19 cellular contexts compared by ENCODE assay signal in genomic region chr5:2776338-2777302, GRCh38. TPM values are rescaled to one million over a fixed set of nuclear protein-coding genes. Genes with fewer than 3 reads are reported as not detected.
"Had no signal": no experiment of that assay in that cellular context is flagged by ENCODE, and none has a peak within 500 bp of the region (broad histone marks: within the 10 kb centered on the region; RNA-seq: fewer than 3 reads in every experiment).

No MANE protein-coding gene starts in this region.

- H3K27me3 ChIP-seq: colonic mucosa, left lung had no signal

- FAIRE-seq: endothelial cell of umbilical vein, frontal cortex, islet of Langerhans, pancreas, urothelium cell line had no signal

- H3K4me3 ChIP-seq: colonic mucosa, heart right ventricle, left lung, lower lobe of right lung, pancreas, smooth muscle cell had no signal

- H3K9me3 ChIP-seq: colonic mucosa, heart right ventricle, left lung, lower lobe of right lung, pancreas had no signal

- ATAC-seq: heart right ventricle, left lung, lower lobe of right lung, natural killer cell, pancreas, right cardiac atrium had no signal

- H3K4me1 ChIP-seq: colonic mucosa, heart right ventricle, left lung, lower lobe of right lung, pancreas had no signal

- H3K27ac ChIP-seq: colonic mucosa, heart right ventricle, left lung, lower lobe of right lung, pancreas had no signal

- DNase-seq: colonic mucosa; dermis blood vessel endothelial cell; endodermal cell; erythroblast; heart right ventricle; hypothalamus; left lung; lower lobe of right lung; natural killer cell; occipital lobe; pancreas; right cardiac atrium; stimulated activated CD4-positive, alpha-beta T cell treated with anti-CD3 and anti-CD28 coated beads, Interleukin-2, amount 100 ng/mL, for 48 hours; stimulated activated naive CD4-positive, alpha-beta T cell treated with Interleukin-2 at 50 U/mL for 16 hours had no signal

- H3K36me3 ChIP-seq: colonic mucosa, heart right ventricle, left lung, lower lobe of right lung, pancreas had no signal

- H3K4me2 ChIP-seq: smooth muscle cell had no signal

RNA-seq across cellular contexts. Expression of gene IRX2, which starts 25.1 kb away (rescaled TPM):
- total RNA-seq: endothelial cell of umbilical vein, natural killer cell, occipital lobe had no signal
- polyA plus RNA-seq: endothelial cell of umbilical vein had no signal
